8 cellular contexts compared by ENCODE assay signal in the genomic region with DNA sequence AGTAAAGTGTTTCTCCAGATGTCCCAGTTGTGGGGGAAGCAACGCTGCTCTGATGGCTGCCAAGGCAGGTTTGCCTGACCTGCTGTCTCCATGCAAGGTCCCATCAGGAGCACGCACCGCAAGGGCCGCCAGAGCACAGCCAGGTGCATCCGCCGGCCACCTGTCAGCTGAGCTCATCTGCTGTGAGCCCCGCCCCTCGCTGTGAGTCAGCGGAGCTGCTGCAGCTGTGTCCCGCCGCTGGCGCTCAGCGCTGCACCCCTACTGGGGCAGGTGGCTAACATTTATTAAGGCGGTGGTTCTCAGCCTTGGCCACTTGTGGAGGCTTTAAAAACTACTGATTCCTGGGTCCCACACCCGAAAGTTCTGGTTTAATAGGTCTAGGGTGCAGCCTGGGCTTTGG.
DNase-seq lines count a peak whose midpoint lies in the region; ATAC-seq lines count a peak whose summit lies in the region.

No MANE protein-coding gene starts in this region.

- peaks cover 39% of the 10 kb centered on the region for H3K27me3 Mint-ChIP-seq in activated T-cell treated with anti-CD3 and anti-CD28 coated beads, Interleukin-2, amount 50 U/mL, for 72 hours (ENCODE audit: low read depth)
- H3K27me3 Mint-ChIP-seq in stimulated activated memory B cell treated with anti-CD40 and anti-IgM and Interleukin-4, amounts not matched to agents 10 μg/mL and 1 μg/mL and 100 μg/mL, for 72 hours: no peaks in the 10 kb centered on the region

- H3K36me3 Mint-ChIP-seq in activated T-cell treated with anti-CD3 and anti-CD28 coated beads, Interleukin-2, amount 50 U/mL, for 72 hours (ENCODE audit: insufficient read depth in 2 of 2): no peaks in the 10 kb centered on the region
- peaks cover 29% of the 10 kb centered on the region for H3K36me3 Mint-ChIP-seq in stimulated activated memory B cell treated with anti-CD40 and anti-IgM and Interleukin-4, amounts not matched to agents 10 μg/mL and 1 μg/mL and 100 μg/mL, for 72 hours

- ATAC-seq in HG02870 (IDR thresholded peaks at IDR 0.05; ENCODE audit: unreplicated experiment) (peak; percentile 77), GM21390 (IDR thresholded peaks at IDR 0.05; ENCODE audit: unreplicated experiment) (no peak)
- ATAC-seq in activated T-cell treated with anti-CD3 and anti-CD28 coated beads, Interleukin-2, amount 50 U/mL, for 72 hours (replicated peaks in 1 of 2): peak; percentile 79 to 88
- peak; percentile 97 for ATAC-seq in stimulated activated memory B cell treated with anti-CD40 and anti-IgM and Interleukin-4, amounts not matched to agents 10 μg/mL and 1 μg/mL and 100 μg/mL, for 72 hours

- DNase-seq in Daoy (ENCODE audit: low read depth): peak; percentile 63
- DNase-seq in NCI-H524 treated with DMSO at 0.1 percent for 48 hours (lab: John Stamatoyannopoulos, UW): peak; percentile 38
- DNase-seq in activated T-cell treated with anti-CD3 and anti-CD28 coated beads, Interleukin-2, amount 50 U/mL, for 72 hours: peak; percentile 53 to 63
- peak; percentile 76 for DNase-seq in kidney tubule cell (ENCODE audit: low spot score)
- DNase-seq in KG1 (lab: John Stamatoyannopoulos, UW): no peak

- H3K4me3 Mint-ChIP-seq in activated T-cell treated with anti-CD3 and anti-CD28 coated beads, Interleukin-2, amount 50 U/mL, for 72 hours: no peak overlapping the region
- H3K4me3 Mint-ChIP-seq in stimulated activated memory B cell treated with anti-CD40 and anti-IgM and Interleukin-4, amounts not matched to agents 10 μg/mL and 1 μg/mL and 100 μg/mL, for 72 hours: peak overlapping the region; percentile 12

- H3K9me3 Mint-ChIP-seq in activated T-cell treated with anti-CD3 and anti-CD28 coated beads, Interleukin-2, amount 50 U/mL, for 72 hours: no peaks in the 10 kb centered on the region
- H3K9me3 Mint-ChIP-seq in stimulated activated memory B cell treated with anti-CD40 and anti-IgM and Interleukin-4, amounts not matched to agents 10 μg/mL and 1 μg/mL and 100 μg/mL, for 72 hours: no peaks in the 10 kb centered on the region

- H3K27ac Mint-ChIP-seq in activated T-cell treated with anti-CD3 and anti-CD28 coated beads, Interleukin-2, amount 50 U/mL, for 72 hours: no peak overlapping the region
- no peak overlapping the region for H3K27ac Mint-ChIP-seq in stimulated activated memory B cell treated with anti-CD40 and anti-IgM and Interleukin-4, amounts not matched to agents 10 μg/mL and 1 μg/mL and 100 μg/mL, for 72 hours

- no peaks in the 10 kb centered on the region for H3K4me1 Mint-ChIP-seq in activated T-cell treated with anti-CD3 and anti-CD28 coated beads, Interleukin-2, amount 50 U/mL, for 72 hours (ENCODE audit: low read depth)
- H3K4me1 Mint-ChIP-seq in stimulated activated memory B cell treated with anti-CD40 and anti-IgM and Interleukin-4, amounts not matched to agents 10 μg/mL and 1 μg/mL and 100 μg/mL, for 72 hours: peaks cover 13% of the 10 kb centered on the region
